18 cellular contexts compared by ENCODE assay signal in genomic region chr1:92870591-92870990, GRCh38. TPM values are rescaled to one million over a fixed set of nuclear protein-coding genes. Genes with fewer than 3 reads are reported as not detected.
DNase-seq lines count a peak whose midpoint lies in the region; ATAC-seq, FAIRE-seq and TF ChIP-seq lines count a peak whose summit lies in the region.
"Had no signal": no experiment of that assay in that cellular context is flagged by ENCODE, and none has a peak within 500 bp of the region (broad histone marks: within the 10 kb centered on the region; RNA-seq: fewer than 3 reads in every experiment).

No MANE protein-coding gene starts in this region.

- H3K9me3 Mint-ChIP-seq in central memory CD8-positive, alpha-beta T cell = no peaks in the 10 kb centered on the region
- H3K9me3 Mint-ChIP-seq in stimulated activated naive B cell treated with anti-CD40 and anti-IgM and Interleukin-4, amounts not matched to agents 10 μg/mL and 1 μg/mL and 100 μg/mL, for 72 hours = no peaks in the 10 kb centered on the region

- POLR2A ChIA-PET in HepG2 (lab: Yijun Ruan, JAX) = interaction anchor here (0.6 kb wide), 1 partner anchor 32 kb away, joined by 3 read pairs; no protein-coding TSS in a partner anchor

- in situ Hi-C loops in HepG2 (cut with HindIII; ENCODE audit: extremely low pct_ligation_motif_present, low pct_unique_long_range_greater_than_20kb) = no loop called here

- WGBS in HepG2 (ENCODE audit: low lambda C conversion rate) = 83% methylated on average over 1 of the region's 2 CpGs
- WGBS in right lobe of liver (ENCODE audit: insufficient coverage, low coverage, low lambda C conversion rate, missing lambda C conversion rate) = no CpG with 5 or more reads among the region's 2 CpGs

- TF ChIP-seq CTCF in HepG2 (CRISPR knock-in tag; IDR thresholded peaks at IDR 0.05) (no peak), right lobe of liver (IDR thresholded peaks at IDR 0.05) (no peak)

- H3K4me1 Mint-ChIP-seq in central memory CD8-positive, alpha-beta T cell = peaks cover 5% of the 10 kb centered on the region
- H3K4me1 Mint-ChIP-seq in stimulated activated naive B cell treated with anti-CD40 and anti-IgM and Interleukin-4, amounts not matched to agents 10 μg/mL and 1 μg/mL and 100 μg/mL, for 72 hours = peaks cover 7 to 8% of the 10 kb centered on the region in 2 donors
- H3K4me1 Mint-ChIP-seq: B cell had no signal

- no peaks in the 10 kb centered on the region for H3K27me3 Mint-ChIP-seq in central memory CD8-positive, alpha-beta T cell
- no peaks in the 10 kb centered on the region for H3K27me3 Mint-ChIP-seq in stimulated activated naive B cell treated with anti-CD40 and anti-IgM and Interleukin-4, amounts not matched to agents 10 μg/mL and 1 μg/mL and 100 μg/mL, for 72 hours
- H3K27me3 Mint-ChIP-seq: B cell; CD4-positive, alpha-beta T cell had no signal

- no peak overlapping the region for H2AFZ ChIP-seq in HepG2 (ENCODE audit: low read length)
- H2AFZ ChIP-seq: GM23248 had no signal

- peak overlapping the region; percentile 70 for H3K27ac Mint-ChIP-seq in central memory CD8-positive, alpha-beta T cell (ENCODE audit: low read depth)
- H3K27ac Mint-ChIP-seq in stimulated activated naive B cell treated with anti-CD40 and anti-IgM and Interleukin-4, amounts not matched to agents 10 μg/mL and 1 μg/mL and 100 μg/mL, for 72 hours = peak overlapping the region; percentile 31
- H3K27ac Mint-ChIP-seq: B cell; CD4-positive, alpha-beta T cell had no signal

- H3K36me3 ChIP-seq in HepG2 (replicated peaks in 1 of 2; ENCODE audit: control insufficient read depth in 1 of 2, insufficient read depth in 2 of 2, low read length in 2 of 2) (no peaks in the 10 kb centered on the region), right lobe of liver (no peaks in the 10 kb centered on the region)
- H3K36me3 ChIP-seq: HAP-1 had no signal

- ATAC-seq in HepG2 (peak; percentile 51), right lobe of liver (no peak), esophagus mucosa (no peak), GM19351 (IDR thresholded peaks at IDR 0.05; ENCODE audit: unreplicated experiment) (no peak)
- no peak for ATAC-seq in central memory CD8-positive, alpha-beta T cell (replicated peaks; ENCODE audit: extremely low read depth, poor library complexity, severe bottlenecking)
- ATAC-seq in stimulated activated naive B cell treated with anti-CD40 and anti-IgM and Interleukin-4, amounts not matched to agents 10 μg/mL and 1 μg/mL and 100 μg/mL, for 72 hours (replicated peaks) = no peak
- ATAC-seq: K562 had no signal

- H3K4me3 ChIP-seq in HepG2 (replicated peaks in 1 of 3; ENCODE audit: insufficient read depth in 1 of 3, low read depth in 2 of 3, low read length in 3 of 3) (no peak overlapping the region), right lobe of liver (no peak overlapping the region)
- H3K4me3 ChIP-seq: BLaER1 treated with 17β-estradiol and CSF1 and Interleukin-3, amounts not matched to agents 10 nM and 100 nM; GM23248; HAP-1; K562 had no signal

- no peak overlapping the region for H3K4me2 ChIP-seq in HepG2 (ENCODE audit: low read depth, low read length)
- H3K4me2 ChIP-seq: BLaER1 treated with 17β-estradiol and CSF1 and Interleukin-3, amounts not matched to agents 10 nM and 100 nM had no signal

- H3K27me3 ChIP-seq in HepG2 (ENCODE audit: control insufficient read depth in 1 of 2, insufficient read depth in 2 of 2, low read length in 2 of 2) (no peaks in the 10 kb centered on the region), right lobe of liver (no peaks in the 10 kb centered on the region)
- H3K27me3 ChIP-seq: BLaER1 treated with 17β-estradiol and CSF1 and Interleukin-3, amounts not matched to agents 10 nM and 100 nM had no signal

- no peak for DNase-seq in HepG2 (ENCODE audit: low spot score)
- DNase-seq in right lobe of liver = no peak
- no peak for DNase-seq in central memory CD8-positive, alpha-beta T cell (ENCODE audit: low spot score in 2 of 2)
- no peak for DNase-seq in stimulated activated naive B cell treated with anti-CD40 and anti-IgM and Interleukin-4, amounts not matched to agents 10 μg/mL and 1 μg/mL and 100 μg/mL, for 72 hours
- no peak for DNase-seq in CD1c-positive myeloid dendritic cell (ENCODE audit: extremely low spot score)
- DNase-seq: Caco-2; CD4-positive, alpha-beta T cell; DMS79 treated with DMSO at 0.1 percent for 48 hours; GF-D8; GM23248 had no signal

- no peaks in the 10 kb centered on the region for H3K9me3 ChIP-seq in HepG2 (ENCODE audit: low read length)
- H3K9me3 ChIP-seq in right lobe of liver = no peaks in the 10 kb centered on the region
- H3K9me3 ChIP-seq: Caco-2 had no signal

- no peaks in the 10 kb centered on the region for H4K20me1 ChIP-seq in HepG2 (ENCODE audit: insufficient read depth, low read length)
- H4K20me1 ChIP-seq: BLaER1 treated with 17β-estradiol and CSF1 and Interleukin-3, amounts not matched to agents 10 nM and 100 nM had no signal

- H3K4me3 Mint-ChIP-seq in central memory CD8-positive, alpha-beta T cell = no peak overlapping the region
- H3K4me3 Mint-ChIP-seq in stimulated activated naive B cell treated with anti-CD40 and anti-IgM and Interleukin-4, amounts not matched to agents 10 μg/mL and 1 μg/mL and 100 μg/mL, for 72 hours = no peak overlapping the region
- H3K4me3 Mint-ChIP-seq: B cell; CD4-positive, alpha-beta T cell had no signal

- intact Hi-C loops in HepG2 (cut with micrococcal nuclease; ENCODE audit: unreplicated experiment) (no loop called here), right lobe of liver (cut with DNase I) (no loop called here)

- peaks cover 9% of the 10 kb centered on the region for H3K4me1 ChIP-seq in HepG2 (ENCODE audit: insufficient read depth, low read length)
- no peaks in the 10 kb centered on the region for H3K4me1 ChIP-seq in right lobe of liver
- H3K4me1 ChIP-seq: BLaER1 treated with 17β-estradiol and CSF1 and Interleukin-3, amounts not matched to agents 10 nM and 100 nM; HAP-1 had no signal

- H3K9ac ChIP-seq in HepG2 (ENCODE audit: insufficient read depth, low read depth, low read length) = no peak overlapping the region
- H3K9ac ChIP-seq: BLaER1 treated with 17β-estradiol and CSF1 and Interleukin-3, amounts not matched to agents 10 nM and 100 nM; GM23248 had no signal

- TF ChIP-seq EP300 in HepG2 (IDR thresholded peaks at IDR 0.05; ENCODE audit: low read depth in 2 of 2, low read length in 2 of 2) (no peak), HepG2 (CRISPR knock-in tag; IDR thresholded peaks at IDR 0.05; ENCODE audit: borderline replicate concordance) (no peak)

- no TSS peak for BruUV-seq in HepG2 (replicated peaks; lab: Mats Ljungman, UMichigan)

- FAIRE-seq in HepG2 (lab: Jason Lieb, UNC) = no peak
- FAIRE-seq: D721Med, GM19239, K562 had no signal

- H3K36me3 Mint-ChIP-seq in central memory CD8-positive, alpha-beta T cell (ENCODE audit: insufficient read depth) = no peaks in the 10 kb centered on the region
- H3K36me3 Mint-ChIP-seq in stimulated activated naive B cell treated with anti-CD40 and anti-IgM and Interleukin-4, amounts not matched to agents 10 μg/mL and 1 μg/mL and 100 μg/mL, for 72 hours = peaks cover 28 to 48% of the 10 kb centered on the region in 2 donors

- H3K27ac ChIP-seq in HepG2 (ENCODE audit: extremely low read length, insufficient read depth, low read length) (no peak overlapping the region), right lobe of liver (no peak overlapping the region)
- H3K27ac ChIP-seq: BLaER1 treated with 17β-estradiol and CSF1 and Interleukin-3, amounts not matched to agents 10 nM and 100 nM; GM23248 had no signal

- TF ChIP-seq POLR2A in HepG2 (IDR thresholded peaks at IDR 0.05; ENCODE audit: insufficient read depth in 1 of 2, low read depth in 2 of 2, low read length in 2 of 2) (no peak), right lobe of liver (IDR thresholded peaks at IDR 0.05) (no peak)

- CTCF ChIA-PET in HepG2 (lab: Yijun Ruan, JAX; ENCODE audit: low intra/inter-chr PET ratio, low total read pairs) = no interaction called here

- H3K79me2 ChIP-seq in HepG2 (ENCODE audit: insufficient read depth, low read length) = no peaks in the 10 kb centered on the region

- TF ChIP-seq RAD21 in HepG2 (CRISPR knock-in tag; IDR thresholded peaks at IDR 0.05) = no peak

TF ChIP-seq in HepG2, 621 proteins besides CTCF, POLR2A, EP300 and RAD21 (continues in another document):
- no peak for TF ChIP-seq FOXO4 (CRISPR knock-in tag; conservative IDR thresholded peaks at IDR 0.05)

RNA-seq across cellular contexts. Expression of gene RPL5, which starts 38.8 kb away (rescaled TPM):
- 2,304 and 2,854 TPM in 2 replicates for total RNA-seq in HepG2 (2016; rRNA removed; fragmentation: Illumina TruSeq; extraction: Trizol)
- 2,679 and 3,195 TPM in 2 replicates for total RNA-seq in HepG2 (2016; cell fraction: cytosol; rRNA removed; fragmentation: Illumina TruSeq; extraction: Trizol; ENCODE audit: low read depth)
- total RNA-seq in HepG2 (2016; cell fraction: insoluble cytoplasmic fraction; rRNA removed; fragmentation: Illumina TruSeq; extraction: Trizol) = 2,274 and 2,770 TPM in 2 replicates
- total RNA-seq in HepG2 (2016; cell fraction: membrane; rRNA removed; fragmentation: Illumina TruSeq; extraction: Trizol) = 4,681 and 5,440 TPM in 2 replicates
- total RNA-seq in HepG2 (2016; cell fraction: nucleus; rRNA removed; fragmentation: Illumina TruSeq; extraction: Trizol) = 835 and 930 TPM in 2 replicates
- 2,158 and 2,520 TPM in 2 replicates for polyA plus RNA-seq in HepG2 (2011; rRNA removed)
- polyA plus RNA-seq in HepG2 (2011; cell fraction: cytosol; rRNA removed) = 1,791 and 2,684 TPM in 2 replicates
- polyA plus RNA-seq in HepG2 (2011; cell fraction: nucleus; rRNA removed) = 439 and 543 TPM in 2 replicates
- 3,634 and 4,341 TPM in 2 replicates for polyA plus RNA-seq in HepG2 (2012)
- 2,391 and 2,662 TPM in 2 replicates for polyA plus RNA-seq in HepG2 (2016; cell fraction: cytosol; fragmentation: Illumina TruSeq; extraction: Trizol; ENCODE audit: low read depth)
- polyA plus RNA-seq in HepG2 (2016; cell fraction: insoluble cytoplasmic fraction; fragmentation: Illumina TruSeq; extraction: Trizol; ENCODE audit: low read depth) = 2,258 and 2,332 TPM in 2 replicates
- 3,797 and 4,128 TPM in 2 replicates for polyA plus RNA-seq in HepG2 (2016; cell fraction: membrane; fragmentation: Illumina TruSeq; extraction: Trizol; ENCODE audit: low read depth)
- 1,172 and 1,187 TPM in 2 replicates for polyA plus RNA-seq in HepG2 (2016; cell fraction: nucleus; fragmentation: Illumina TruSeq; extraction: Trizol; ENCODE audit: insufficient read depth, low read depth)
- 995 and 1,624 TPM in 2 replicates for polyA minus RNA-seq in HepG2 (2011; rRNA and poly(A)+ RNA removed; ENCODE audit: low replicate concordance)
- 597 and 687 TPM in 2 replicates for polyA minus RNA-seq in HepG2 (2011; cell fraction: cytosol; rRNA and poly(A)+ RNA removed)
- 346 and 489 TPM in 2 replicates for polyA minus RNA-seq in HepG2 (2011; cell fraction: nucleus; rRNA and poly(A)+ RNA removed)
- 100 to 1,000 TPM; 225 to 532 (median 294) TPM for total RNA-seq in right lobe of liver
- total RNA-seq in esophagus mucosa = 850 TPM
